In genomic region chr1:94321662-94322061, GRCh38 we compare ENCODE assay signal across 18 cellular contexts.
DNase-seq lines count a peak whose midpoint lies in the region; ATAC-seq, FAIRE-seq and TF ChIP-seq lines count a peak whose summit lies in the region.
"Had no signal": no experiment of that assay in that cellular context is flagged by ENCODE, and none has a peak within 500 bp of the region (broad histone marks: within the 10 kb centered on the region; RNA-seq: fewer than 3 reads in every experiment).

No MANE protein-coding gene starts in this region.

- no peaks in the 10 kb centered on the region for H3K79me2 ChIP-seq in endothelial cell of umbilical vein (ENCODE audit: control insufficient read depth, insufficient read depth, low read length)

- H3K36me3 ChIP-seq in endothelial cell of umbilical vein (ENCODE audit: control insufficient read depth in 2 of 2, extremely low read depth in 1 of 2, insufficient read depth in 2 of 2, low read length in 2 of 2): no peaks in the 10 kb centered on the region
- H3K36me3 ChIP-seq in A673 (ENCODE audit: insufficient read depth, low read length, poor library complexity, severe bottlenecking): no peaks in the 10 kb centered on the region
- H3K36me3 ChIP-seq: neutrophil, right atrium auricular region, upper lobe of right lung had no signal

- H3K4me2 ChIP-seq in endothelial cell of umbilical vein (ENCODE audit: insufficient read depth, low read length): no peak overlapping the region

- no TSS peak for BruUV-seq in endothelial cell of umbilical vein (replicated peaks; lab: Mats Ljungman, UMichigan)
- BruUV-seq in A673 (replicated peaks; lab: Mats Ljungman, UMichigan): no TSS peak

- FAIRE-seq in endothelial cell of umbilical vein (lab: Jason Lieb, UNC): no peak
- FAIRE-seq: GM12878 had no signal

- no peak overlapping the region for H2AFZ ChIP-seq in endothelial cell of umbilical vein (ENCODE audit: low read depth, low read length)

- H3K4me1 ChIP-seq in endothelial cell of umbilical vein (ENCODE audit: control insufficient read depth, extremely low read depth, insufficient read depth, low read length) (peaks cover 87% of the 10 kb centered on the region), A673 (ENCODE audit: insufficient read depth, low read length, poor library complexity, severe bottlenecking) (no peaks in the 10 kb centered on the region)

- peak; percentile 58 for DNase-seq in SHP77 treated with DMSO at 0.1 percent for 48 hours (lab: John Stamatoyannopoulos, UW)
- no peak for DNase-seq in SHP77 (lab: John Stamatoyannopoulos, UW)
- DNase-seq in NCI-H2081 (lab: John Stamatoyannopoulos, UW): peak; percentile 79 to 91
- DNase-seq in endothelial cell of umbilical vein (ENCODE audit: low read depth, low spot score): no peak
- DNase-seq in A673 (ENCODE audit: low spot score): no peak
- DNase-seq in KG1 (lab: John Stamatoyannopoulos, UW): no peak
- DNase-seq in RWPE1 (ENCODE audit: low spot score): no peak
- DNase-seq: activated effector memory CD4-positive, alpha-beta T cell treated with anti-CD3 and anti-CD28 coated beads, Interleukin-2, amount 50 U/mL, for 16 hours; effector CD4-positive, alpha-beta T cell; kidney glomerular epithelial cell; midbrain; upper lobe of right lung had no signal

- no peak overlapping the region for H3K4me3 ChIP-seq in endothelial cell of umbilical vein (replicated peaks in 1 of 3; ENCODE audit: insufficient read depth in 1 of 3, low read depth in 1 of 3, low read length in 3 of 3)
- H3K4me3 ChIP-seq in A673 (ENCODE audit: low read depth, low read length, poor library complexity, severe bottlenecking): no peak overlapping the region
- H3K4me3 ChIP-seq: GM12878, right atrium auricular region, upper lobe of right lung had no signal

- intact Hi-C loops in endothelial cell of umbilical vein (cut with micrococcal nuclease) (no loop called here), A673 (cut with micrococcal nuclease; ENCODE audit: unreplicated experiment) (loop anchor here (10.0 kb wide), 1 partner anchor 77 kb away; no protein-coding TSS in a partner anchor)

- ATAC-seq in GM19324 (IDR thresholded peaks at IDR 0.05; ENCODE audit: low FRiP score, unreplicated experiment): no peak
- ATAC-seq: activated CD4-positive, CD25-positive, alpha-beta regulatory T cell treated with anti-CD3 and anti-CD28 coated beads, Interleukin-2, amount 50 U/mL, for 24 hours; GM12878; Right ventricle myocardium inferior; upper lobe of right lung had no signal

- dilution Hi-C loops in endothelial cell of umbilical vein (cut with MboI; ENCODE audit: extremely low pct_ligation_motif_present, low sequenced_read_pairs): no loop called here

- TF ChIP-seq POLR2A in endothelial cell of umbilical vein (IDR thresholded peaks at IDR 0.05; ENCODE audit: low read depth, low read length): no peak

- H3K27me3 ChIP-seq in endothelial cell of umbilical vein (ENCODE audit: control insufficient read depth in 2 of 2, insufficient read depth in 2 of 2, low read length in 2 of 2) (no peaks in the 10 kb centered on the region), A673 (replicated peaks; ENCODE audit: insufficient read depth, low read depth, low read length, poor library complexity) (no peaks in the 10 kb centered on the region)
- H3K27me3 ChIP-seq: right atrium auricular region, upper lobe of right lung had no signal

- no peak overlapping the region for H3K9ac ChIP-seq in endothelial cell of umbilical vein (replicated peaks; ENCODE audit: extremely low read depth, insufficient read depth, low read length)

- no peaks in the 10 kb centered on the region for H3K9me3 ChIP-seq in endothelial cell of umbilical vein (replicated peaks; ENCODE audit: control insufficient read depth, insufficient read depth, low read length)
- H3K9me3 ChIP-seq in A673 (ENCODE audit: low read depth, low read length, poor library complexity, severe bottlenecking): no peaks in the 10 kb centered on the region
- H3K9me3 ChIP-seq: neutrophil, right atrium auricular region, upper lobe of right lung had no signal

- TF ChIP-seq CTCF in endothelial cell of umbilical vein (IDR thresholded peaks at IDR 0.05; ENCODE audit: extremely low read depth in 1 of 2, insufficient read depth in 1 of 2, low read depth in 1 of 2, low read length in 2 of 2): no peak
- TF ChIP-seq CTCF in A673 (conservative IDR thresholded peaks at IDR 0.05; ENCODE audit: low read depth, low read length): no peak
- TF ChIP-seq CTCF in RWPE1 (conservative IDR thresholded peaks at IDR 0.05; ENCODE audit: low read depth): no peak

- POLR2A ChIA-PET in endothelial cell of umbilical vein (lab: Charles Lee) (interaction anchor here (0.7 kb wide), 1 partner anchor 84 kb away, joined by 3 read pairs; the partner anchor contains the start of gene ARHGAP29), A673 (lab: Charles Lee; ENCODE audit: low non-redundant PET) (no interaction called here), RWPE1 (lab: Yijun Ruan, JAX; ENCODE audit: low non-redundant PET) (no interaction called here)

- H3K27ac ChIP-seq in endothelial cell of umbilical vein (ENCODE audit: insufficient read depth, low read depth, low read length): peak overlapping the region; percentile 99
- H3K27ac ChIP-seq in A673 (ENCODE audit: low read depth, low read length, poor library complexity, severe bottlenecking): no peak overlapping the region
- no peak overlapping the region for H3K27ac ChIP-seq in RWPE1
- H3K27ac ChIP-seq: neutrophil, right atrium auricular region, upper lobe of right lung had no signal

- H4K20me1 ChIP-seq in endothelial cell of umbilical vein (replicated peaks; ENCODE audit: control insufficient read depth, extremely low read depth, insufficient read depth, low read length): no peaks in the 10 kb centered on the region

- no peaks in the 10 kb centered on the region for H3K9me1 ChIP-seq in endothelial cell of umbilical vein (replicated peaks; ENCODE audit: control insufficient read depth, extremely low read depth, insufficient read depth, low read length)

- CTCF ChIA-PET in endothelial cell of umbilical vein (lab: Charles Lee): interaction anchor here (1.4 to 2.4 kb wide), 2 partner anchors 25 to 61 kb away, joined by 3 to 6 read pairs; no protein-coding TSS in a partner anchor
- CTCF ChIA-PET in A673 (lab: Charles Lee): no interaction called here
- CTCF ChIA-PET in RWPE1 (lab: Yijun Ruan, JAX): interaction anchor here (0.6 kb wide), 1 partner anchor 98 kb away, joined by 3 read pairs; no protein-coding TSS in a partner anchor

TF ChIP-seq in endothelial cell of umbilical vein, 7 proteins besides CTCF, POLR2A, EP300 and RAD21:
- TF ChIP-seq GATA2 (IDR thresholded peaks at IDR 0.05; ENCODE audit: insufficient read depth, insufficient read length, low read depth, low read length) (no peak), MAX (IDR thresholded peaks at IDR 0.05; ENCODE audit: insufficient read depth, insufficient read length) (no peak), MYC (IDR thresholded peaks at IDR 0.05; ENCODE audit: low read depth, low read length) (no peak), JUN (IDR thresholded peaks at IDR 0.05; ENCODE audit: borderline replicate concordance, insufficient read depth, insufficient read length, low read depth) (no peak), EZH2 (IDR thresholded peaks at IDR 0.05; ENCODE audit: borderline replicate concordance, low read depth, low read length, severe bottlenecking) (no peak), POLR2AphosphoS5 (IDR thresholded peaks at IDR 0.05; ENCODE audit: insufficient read depth, low read depth, low read length) (no peak), FOS (IDR thresholded peaks at IDR 0.05; ENCODE audit: borderline replicate concordance, insufficient read depth, low read length) (no peak)

Comparison
In these comparisons a context has a peak if more than half of its experiments do, and no peak if none do; other contexts are left out.
1. DNase-seq: peak in SHP77 treated with DMSO at 0.1 percent for 48 hours (single experiment) and NCI-H2081 (2 of 2); none in SHP77 (0 of 2), endothelial cell of umbilical vein (single experiment), A673 (single experiment), KG1 (single experiment) and RWPE1 (single experiment).